Comparison of ENCODE assay signal across 11 cellular contexts in the genomic region with DNA sequence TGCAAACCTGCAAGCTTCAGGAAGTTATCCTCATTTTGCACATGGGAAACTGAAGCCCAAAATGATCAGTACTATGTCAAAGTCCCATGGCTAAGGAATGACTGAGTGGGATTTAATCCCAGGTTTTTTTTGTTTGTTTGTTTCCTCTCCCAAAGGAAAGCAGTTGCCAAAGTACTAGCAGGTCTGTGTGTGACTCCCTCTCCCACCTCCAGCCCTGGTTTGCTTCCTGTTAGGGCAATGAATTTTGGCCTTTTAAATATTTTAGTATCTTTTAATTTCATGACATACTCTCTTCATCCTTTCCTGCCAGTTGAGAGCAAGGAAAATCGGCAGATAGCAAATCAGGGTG.
"Had no signal": no experiment of that assay in that cellular context is flagged by ENCODE, and none has a peak within 500 bp of the region (broad histone marks: within the 10 kb centered on the region; RNA-seq: fewer than 3 reads in every experiment).

No MANE protein-coding gene starts in this region.

- DNase-seq: activated CD4-positive, alpha-beta T cell treated with anti-CD3 and anti-CD28 coated beads for 48 hours; activated CD8-positive, alpha-beta T cell treated with anti-CD3 and anti-CD28 coated beads, Interleukin-2, amount 10 ng/mL, durations not matched to agents 7 days and 5 days; activated naive CD4-positive, alpha-beta T cell treated with anti-CD3 and anti-CD28 coated beads, Interleukin-2, amount 10 ng/mL, durations not matched to agents 7 days and 5 days; hypothalamus; natural killer cell; stimulated activated CD4-positive, alpha-beta T cell treated with anti-CD3 and anti-CD28 coated beads, Interleukin-2, amount 100 ng/mL, for 48 hours; stimulated activated CD8-positive, alpha-beta memory T cell treated with anti-CD3 and anti-CD28 coated beads, Interleukin-4, amount 100 ng/mL, for 48 hours; stimulated activated naive CD8-positive, alpha-beta T cell treated with anti-CD3 and anti-CD28 coated beads, Interleukin-15, Interleukin-2, amounts not matched to agents 100 U/mL and 50 U/mL, for 24 hours; T-helper 1 cell had no signal

- H3K27me3 Mint-ChIP-seq: activated naive CD4-positive, alpha-beta T cell treated with anti-CD3 and anti-CD28 coated beads, Interleukin-2, amount 10 ng/mL, durations not matched to agents 7 days and 5 days had no signal

- H3K36me3 Mint-ChIP-seq: activated naive CD4-positive, alpha-beta T cell treated with anti-CD3 and anti-CD28 coated beads, Interleukin-2, amount 10 ng/mL, durations not matched to agents 7 days and 5 days; natural killer cell had no signal

- H3K9me3 Mint-ChIP-seq: activated naive CD4-positive, alpha-beta T cell treated with anti-CD3 and anti-CD28 coated beads, Interleukin-2, amount 10 ng/mL, durations not matched to agents 7 days and 5 days; activated T-helper 2 cell treated with anti-CD3 and anti-CD28 coated beads, Interferon-gamma antibody, Interleukin-2, Interleukin-4, amounts not matched to agents 10 μg/mL and 5 μg/mL and 100 μg/mL, durations not matched to agents 14 hours and 24 hours and 36 hours; central memory CD8-positive, alpha-beta T cell; natural killer cell had no signal

- H3K4me3 Mint-ChIP-seq: activated CD8-positive, alpha-beta T cell treated with anti-CD3 and anti-CD28 coated beads, Interleukin-2, amount 10 ng/mL, durations not matched to agents 7 days and 5 days; activated naive CD4-positive, alpha-beta T cell treated with anti-CD3 and anti-CD28 coated beads, Interleukin-2, amount 10 ng/mL, durations not matched to agents 7 days and 5 days; central memory CD8-positive, alpha-beta T cell; natural killer cell had no signal

- ATAC-seq: activated CD8-positive, alpha-beta T cell treated with anti-CD3 and anti-CD28 coated beads, Interleukin-2, amount 10 ng/mL, durations not matched to agents 7 days and 5 days; natural killer cell; stimulated activated naive CD8-positive, alpha-beta T cell treated with anti-CD3 and anti-CD28 coated beads, Interleukin-15, Interleukin-2, amounts not matched to agents 100 U/mL and 50 U/mL, for 24 hours had no signal

- H3K27ac Mint-ChIP-seq: activated CD8-positive, alpha-beta T cell treated with anti-CD3 and anti-CD28 coated beads, Interleukin-2, amount 10 ng/mL, durations not matched to agents 7 days and 5 days; activated naive CD4-positive, alpha-beta T cell treated with anti-CD3 and anti-CD28 coated beads, Interleukin-2, amount 10 ng/mL, durations not matched to agents 7 days and 5 days; activated T-helper 2 cell treated with anti-CD3 and anti-CD28 coated beads, Interferon-gamma antibody, Interleukin-2, Interleukin-4, amounts not matched to agents 10 μg/mL and 5 μg/mL and 100 μg/mL, durations not matched to agents 14 hours and 24 hours and 36 hours; natural killer cell had no signal

- H3K4me1 Mint-ChIP-seq: activated naive CD4-positive, alpha-beta T cell treated with anti-CD3 and anti-CD28 coated beads, Interleukin-2, amount 10 ng/mL, durations not matched to agents 7 days and 5 days; central memory CD8-positive, alpha-beta T cell; natural killer cell had no signal
